Comparison of ENCODE assay signal across 8 cellular contexts in the genomic region with DNA sequence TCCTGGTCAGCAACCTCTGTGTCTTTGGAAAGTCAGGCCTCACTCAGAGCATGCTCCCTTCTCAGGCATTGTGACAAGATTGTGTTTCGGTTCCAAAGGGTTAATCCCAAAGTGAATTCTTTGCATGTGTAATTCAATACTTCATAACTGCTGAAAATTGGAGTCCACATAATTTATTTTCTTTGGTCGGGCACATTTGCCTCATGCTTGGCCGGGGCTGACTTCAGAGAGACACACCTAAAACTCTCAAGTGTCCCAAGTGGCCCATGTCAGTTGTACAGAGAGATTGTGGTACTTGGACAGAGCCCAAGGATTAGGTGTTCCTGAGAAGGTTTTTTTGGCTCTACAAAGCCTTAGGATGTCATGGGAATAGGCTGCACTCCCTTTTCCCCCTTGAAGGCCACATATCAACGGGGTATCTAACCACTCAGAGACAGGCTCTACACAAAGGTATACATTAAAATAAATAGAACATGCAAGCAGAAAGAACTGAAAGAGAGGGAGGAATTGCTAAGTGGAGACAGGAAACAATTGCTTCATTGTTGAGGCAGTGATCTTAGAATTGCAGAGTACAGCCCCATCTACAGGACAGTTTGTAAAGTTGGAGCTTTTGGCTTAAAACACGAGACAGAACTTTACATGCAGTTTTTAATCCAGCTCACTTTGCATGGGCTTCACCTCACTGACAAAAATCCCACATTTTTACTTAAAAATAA.
DNase-seq lines count a peak whose midpoint lies in the region; ATAC-seq and TF ChIP-seq lines count a peak whose summit lies in the region.

No MANE protein-coding gene starts in this region.

- H3K27ac ChIP-seq in ACC112 (ENCODE audit: low read depth, low read length) = peak overlapping the region; percentile 78
- no peak overlapping the region for H3K27ac ChIP-seq in CD8-positive, alpha-beta T cell (ENCODE audit: low read depth, low read length)

- peak; percentile 73 for TF ChIP-seq CTCF in activated B cell treated with CpG ODN at 0.5 μM for 24 hours (IDR thresholded peaks at IDR 0.05)
- no peak for TF ChIP-seq CTCF in CD8-positive, alpha-beta T cell (IDR thresholded peaks at IDR 0.05)

- peaks cover 64% of the 10 kb centered on the region for H3K4me1 Mint-ChIP-seq in activated B cell treated with CpG ODN at 0.5 μM for 24 hours
- H3K4me1 Mint-ChIP-seq in CD8-positive, alpha-beta T cell (ENCODE audit: low read depth) = no peaks in the 10 kb centered on the region

- peak overlapping the region; percentile 37 for H3K4me3 Mint-ChIP-seq in activated B cell treated with CpG ODN at 0.5 μM for 24 hours
- no peak overlapping the region for H3K4me3 Mint-ChIP-seq in CD8-positive, alpha-beta T cell

- no peaks in the 10 kb centered on the region for H3K36me3 ChIP-seq in ACC112 (ENCODE audit: insufficient read depth, low read length)
- H3K36me3 ChIP-seq in CD8-positive, alpha-beta T cell (ENCODE audit: insufficient read depth, low read length) = no peaks in the 10 kb centered on the region

- H3K9me3 Mint-ChIP-seq in activated B cell treated with CpG ODN at 0.5 μM for 24 hours = no peaks in the 10 kb centered on the region
- no peaks in the 10 kb centered on the region for H3K9me3 Mint-ChIP-seq in CD8-positive, alpha-beta T cell

- H2AFZ ChIP-seq in ACC112 (ENCODE audit: low read length, unreplicated experiment) = peak overlapping the region; percentile 92

- DNase-seq in NCI-H2081 treated with DMSO at 0.1 percent for 48 hours (lab: John Stamatoyannopoulos, UW) (peak; percentile 28), activated B cell treated with CpG ODN at 0.5 μM for 24 hours (no peak), left ventricle myocardium superior (no peak), sciatic nerve (ENCODE audit: low spot score) (peak; percentile 59)
- no peak for DNase-seq in CD8-positive, alpha-beta T cell

- intact Hi-C loops in activated B cell treated with CpG ODN at 0.5 μM for 24 hours (cut with micrococcal nuclease) (loop anchor here (1.0 to 10.0 kb wide), 13 partner anchors 108 to 1815 kb away; no protein-coding TSS in a partner anchor), left ventricle myocardium superior (cut with micrococcal nuclease) (no loop called here), sciatic nerve (cut with DNase I) (loop anchor here (10.0 kb wide), 1 partner anchor 1227 kb away; a partner anchor contains a TSS)
- intact Hi-C loops in CD8-positive, alpha-beta T cell (cut with DNase I, micrococcal nuclease) = no loop called here

- POLR2A ChIA-PET in activated B cell treated with CpG ODN at 0.5 μM for 24 hours (lab: Charles Lee) = interaction anchor here (0.6 to 3.5 kb wide), 14 partner anchors 9 to 1321 kb away, joined by 3 to 35 read pairs (median 4); a partner anchor contains a TSS
- POLR2A ChIA-PET in CD8-positive, alpha-beta T cell (lab: Charles Lee) = no interaction called here

- no peaks in the 10 kb centered on the region for H3K79me2 ChIP-seq in ACC112 (ENCODE audit: control insufficient read depth, insufficient read depth, low read length, unreplicated experiment)

- ATAC-seq in GM18520 (IDR thresholded peaks at IDR 0.05; ENCODE audit: unreplicated experiment) (peak; percentile 17), HG03039 (IDR thresholded peaks at IDR 0.05; ENCODE audit: unreplicated experiment) (peak; percentile 1), activated B cell treated with CpG ODN at 0.5 μM for 24 hours (ENCODE audit: low read depth) (peak; percentile 45), left ventricle myocardium superior (peak; percentile 82), sciatic nerve (peak; percentile 87)
- ATAC-seq in CD8-positive, alpha-beta T cell = no peak

- no peaks in the 10 kb centered on the region for H3K27me3 ChIP-seq in ACC112 (ENCODE audit: insufficient read depth, low read length)
- H3K27me3 ChIP-seq in CD8-positive, alpha-beta T cell (ENCODE audit: insufficient read depth, low read length) = no peaks in the 10 kb centered on the region

- peaks cover 34% of the 10 kb centered on the region for H3K4me1 ChIP-seq in ACC112 (ENCODE audit: control insufficient read depth, insufficient read depth, low read length, unreplicated experiment)
- H3K4me1 ChIP-seq in CD8-positive, alpha-beta T cell (ENCODE audit: insufficient read depth, low read length) = no peaks in the 10 kb centered on the region

- H3K9me3 ChIP-seq in CD8-positive, alpha-beta T cell (ENCODE audit: low read length) = no peaks in the 10 kb centered on the region

- CTCF ChIA-PET in activated B cell treated with CpG ODN at 0.5 μM for 24 hours (lab: Charles Lee) = interaction anchor here (0.6 to 2.1 kb wide), 27 partner anchors 8 to 1601 kb away, joined by 3 to 12 read pairs (median 4); a partner anchor contains a TSS
- CTCF ChIA-PET in CD8-positive, alpha-beta T cell (lab: Charles Lee) = no interaction called here

- no peaks in the 10 kb centered on the region for H3K36me3 Mint-ChIP-seq in activated B cell treated with CpG ODN at 0.5 μM for 24 hours (ENCODE audit: low read depth)
- no peaks in the 10 kb centered on the region for H3K36me3 Mint-ChIP-seq in CD8-positive, alpha-beta T cell

- H3K4me3 ChIP-seq in ACC112 (ENCODE audit: low read depth, low read length) = peak overlapping the region; percentile 20
- no peak overlapping the region for H3K4me3 ChIP-seq in CD8-positive, alpha-beta T cell (ENCODE audit: low read depth, low read length)

- no peaks in the 10 kb centered on the region for H3K27me3 Mint-ChIP-seq in activated B cell treated with CpG ODN at 0.5 μM for 24 hours
- no peaks in the 10 kb centered on the region for H3K27me3 Mint-ChIP-seq in CD8-positive, alpha-beta T cell (ENCODE audit: low read depth)

- H3K27ac Mint-ChIP-seq in activated B cell treated with CpG ODN at 0.5 μM for 24 hours = peak overlapping the region; percentile 77
- no peak overlapping the region for H3K27ac Mint-ChIP-seq in CD8-positive, alpha-beta T cell

Comparison
In these comparisons a context has a peak if more than half of its experiments do, and no peak if none do; other contexts are left out.
1. DNase-seq: peak in NCI-H2081 treated with DMSO at 0.1 percent for 48 hours (single experiment) and sciatic nerve (single experiment); none in activated B cell treated with CpG ODN at 0.5 μM for 24 hours (single experiment), left ventricle myocardium superior (single experiment) and CD8-positive, alpha-beta T cell (0 of 7).
2. intact Hi-C loops: an anchor here in activated B cell treated with CpG ODN at 0.5 μM for 24 hours (1.0 to 10.0 kb wide) and sciatic nerve (10.0 kb wide); none called in left ventricle myocardium superior and CD8-positive, alpha-beta T cell.